1 cellular context compared by ENCODE assay signal in genomic region chr7:40008218-40008815, GRCh38.
TF ChIP-seq lines count a peak whose summit lies in the region.

No MANE protein-coding gene starts in this region.

TF ChIP-seq in GM23338, 12 proteins besides CTCF, POLR2A, EP300 and RAD21 (continued from another document):
- no peak for TF ChIP-seq ZNF462 (CRISPR knock-in tag; IDR thresholded peaks at IDR 0.05)
- TF ChIP-seq REST (IDR thresholded peaks at IDR 0.05; ENCODE audit: unreplicated experiment): no peak
- no peak for TF ChIP-seq EZH2 (IDR thresholded peaks at IDR 0.05; ENCODE audit: low read depth, unreplicated experiment)
- no peak for TF ChIP-seq ETS1 (IDR thresholded peaks at IDR 0.05)
- no peak for TF ChIP-seq EZH2phosphoT487 (IDR thresholded peaks at IDR 0.05; ENCODE audit: unreplicated experiment)
- TF ChIP-seq ZNF331 (CRISPR knock-in tag; IDR thresholded peaks at IDR 0.05; ENCODE audit: low read depth): no peak
- TF ChIP-seq ZNF114 (CRISPR knock-in tag; IDR thresholded peaks at IDR 0.05): no peak
- TF ChIP-seq JUNB (IDR thresholded peaks at IDR 0.05; ENCODE audit: unreplicated experiment): no peak
- TF ChIP-seq NANOG (IDR thresholded peaks at IDR 0.05; ENCODE audit: borderline replicate concordance): no peak
- no peak for TF ChIP-seq CREB1 (CRISPR knock-in tag; IDR thresholded peaks at IDR 0.05; ENCODE audit: low read depth)
